ENCODE assay signal across 8 cellular contexts in the genomic region with DNA sequence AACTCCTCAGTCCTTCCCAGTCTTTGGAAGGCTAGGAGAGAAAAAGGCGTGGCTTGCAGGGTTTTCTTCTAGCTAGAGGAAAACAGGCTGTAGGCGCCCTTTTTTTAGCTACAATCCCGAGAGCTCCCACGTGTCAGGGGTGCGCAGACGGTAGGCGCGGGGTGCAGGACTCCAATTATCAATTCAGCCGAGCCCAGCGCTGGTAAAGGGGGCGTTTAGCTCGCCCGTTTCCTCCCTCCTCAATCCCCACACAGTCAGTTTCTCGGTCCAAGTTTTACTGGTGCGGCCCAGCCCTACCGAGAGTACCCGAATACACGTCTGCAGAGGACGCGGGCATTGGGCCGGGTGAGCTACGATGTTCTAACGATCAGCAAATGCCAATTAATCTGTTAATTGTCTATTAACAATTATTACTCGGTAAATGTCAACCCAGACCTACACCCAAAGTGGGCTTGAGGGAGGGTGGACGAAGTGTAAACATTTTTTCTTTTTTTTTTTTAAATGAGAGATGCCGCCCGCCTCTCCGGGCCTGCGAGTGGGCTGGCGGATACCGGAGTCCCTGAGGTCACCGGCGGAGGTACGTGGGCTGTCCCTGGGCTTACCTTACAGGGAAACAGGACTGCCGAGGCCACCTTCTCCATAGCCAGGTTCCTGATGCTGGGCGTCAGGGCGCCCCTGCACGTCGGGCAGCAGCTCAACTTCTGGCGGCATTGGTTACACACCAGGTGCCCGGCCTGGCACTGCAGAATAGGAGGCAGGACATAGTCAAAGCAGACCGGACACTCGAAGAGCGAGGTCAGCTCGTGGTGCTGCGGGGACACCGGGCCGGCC. TPM values are rescaled to one million over a fixed set of nuclear protein-coding genes. Genes with fewer than 3 reads are reported as not detected.
A peak's percentile ranks its signal among the peaks of the same experiment; 100 is the strongest.
DNase-seq lines count a peak whose midpoint lies in the region; ATAC-seq and TF ChIP-seq lines count a peak whose summit lies in the region.

No MANE protein-coding gene starts in this region.

- H3K4me1 Mint-ChIP-seq in activated naive CD8-positive, alpha-beta T cell (ENCODE audit: low read depth) = peaks cover 61% of the 10 kb centered on the region

- no peaks in the 10 kb centered on the region for H3K27me3 Mint-ChIP-seq in activated naive CD8-positive, alpha-beta T cell

- peak overlapping the region; percentile 99 for H3K27ac Mint-ChIP-seq in activated naive CD8-positive, alpha-beta T cell

- no peaks in the 10 kb centered on the region for H3K9me3 ChIP-seq in PC-3 (ENCODE audit: low read length)
- no peaks in the 10 kb centered on the region for H3K9me3 ChIP-seq in neutrophil

- H2AFZ ChIP-seq in PC-3 (ENCODE audit: low read length) = peak overlapping the region; percentile 63

- no peaks in the 10 kb centered on the region for H3F3A ChIP-seq in PC-3 (ENCODE audit: low read length, unreplicated experiment)

- H3K4me1 ChIP-seq in PC-3 (ENCODE audit: insufficient read depth, low read length) (peaks cover 48% of the 10 kb centered on the region), neutrophil (ENCODE audit: control insufficient read depth in 1 of 2, insufficient read depth in 1 of 2, low read depth in 1 of 2, low read length in 1 of 2) (peaks cover 36 to 38% of the 10 kb centered on the region in 2 experiments)

- peaks cover 22% of the 10 kb centered on the region for H3K36me3 Mint-ChIP-seq in activated naive CD8-positive, alpha-beta T cell

- H3K4me3 ChIP-seq in HFF-Myc (replicated peaks; ENCODE audit: low read depth, low read length) (peak overlapping the region; percentile 87), PC-3 (ENCODE audit: low read length) (peak overlapping the region; percentile 89), neutrophil (ENCODE audit: low read depth in 1 of 2, low read length in 1 of 2) (peak overlapping the region; percentile 75 to 85)

- TF ChIP-seq CTCF in HFF-Myc (IDR thresholded peaks at IDR 0.05; ENCODE audit: low read depth, low read length, missing control alignments) = no peak
- no peak for TF ChIP-seq CTCF in PC-3 (conservative IDR thresholded peaks at IDR 0.05; ENCODE audit: low read depth, low read length)
- no peak for TF ChIP-seq CTCF in neutrophil (IDR thresholded peaks at IDR 0.05)

- peaks cover 60% of the 10 kb centered on the region for H3K79me2 ChIP-seq in PC-3 (ENCODE audit: low read length)

- ATAC-seq in PC-3 (peak; percentile 3; the same call in 1 of the 2 replicates), GM18909 (IDR thresholded peaks at IDR 0.05; ENCODE audit: poor library complexity, unreplicated experiment) (no peak), HG02623 (IDR thresholded peaks at IDR 0.05; ENCODE audit: unreplicated experiment) (no peak)

- H3K4me3 Mint-ChIP-seq in activated naive CD8-positive, alpha-beta T cell = peak overlapping the region; percentile 98

- H3K36me3 ChIP-seq in PC-3 (ENCODE audit: low read depth, low read length) = no peaks in the 10 kb centered on the region
- H3K36me3 ChIP-seq in neutrophil = no peaks in the 10 kb centered on the region

- TSS peak; percentile 41 for BruUV-seq in PC-3 (replicated peaks; lab: Mats Ljungman, UMichigan)

- intact Hi-C loops in PC-3 (cut with micrococcal nuclease) = loop anchor here (2.0 to 5.0 kb wide), 3 partner anchors 159 to 235 kb away; a partner anchor contains a TSS

- peak overlapping the region; percentile 86 for H3K9ac ChIP-seq in PC-3 (ENCODE audit: low read length)

- no peaks in the 10 kb centered on the region for H3K9me3 Mint-ChIP-seq in activated naive CD8-positive, alpha-beta T cell (ENCODE audit: low read depth)

- CTCF ChIA-PET in PC-3 (lab: Charles Lee) = interaction anchor here (0.6 kb wide), 1 partner anchor 254 kb away, joined by 4 read pairs; no protein-coding TSS in a partner anchor

- peak overlapping the region; percentile 96 for H3K4me2 ChIP-seq in PC-3 (ENCODE audit: low read length)

- H3K9me2 ChIP-seq in PC-3 (replicated peaks; ENCODE audit: low read length) = no peaks in the 10 kb centered on the region

- peaks cover 25% of the 10 kb centered on the region for H4K20me1 ChIP-seq in PC-3 (ENCODE audit: low read length)

- peak overlapping the region; percentile 7; the same call in 1 of the 2 replicates for H3K27ac ChIP-seq in PC-3 (ENCODE audit: low read length)
- peak overlapping the region; percentile 96 for H3K27ac ChIP-seq in neutrophil

- POLR2A ChIA-PET in PC-3 (lab: Charles Lee; ENCODE audit: unreplicated experiment) = interaction anchor here (0.6 kb wide), 1 partner anchor 15 kb away, joined by 3 read pairs; no protein-coding TSS in a partner anchor

- no peaks in the 10 kb centered on the region for H3K27me3 ChIP-seq in PC-3 (ENCODE audit: low read length)
- H3K27me3 ChIP-seq in neutrophil = no peaks in the 10 kb centered on the region

- peak; percentile 55 for DNase-seq in AG20443 (ENCODE audit: low spot score)
- peak; percentile 17 for DNase-seq in HFF-Myc (ENCODE audit: extremely low read depth, low read depth)
- peak; percentile 64 for DNase-seq in PC-3
- peak; percentile 54 for DNase-seq in glomerular visceral epithelial cell (ENCODE audit: extremely low spot score)

RNA-seq across cellular contexts. Expression of a gene that starts 0.9 kb away (rescaled TPM):
- total RNA-seq in PC-3 (2014; rRNA removed) = 37.8 and 51.8 TPM in 2 replicates

RNA-seq across cellular contexts. Expression of a gene that starts 58.3 kb away (rescaled TPM):
- total RNA-seq in PC-3 (2014; rRNA removed) = not detected in 2 replicates
